ENCODE assay signal across 1 cellular context in genomic region chr12:115455268-115455681, GRCh38.
A peak's percentile ranks its signal among the peaks of the same experiment; 100 is the strongest.
TF ChIP-seq lines count a peak whose summit lies in the region.

No MANE protein-coding gene starts in this region.

TF ChIP-seq in SK-N-SH, 30 proteins besides CTCF, POLR2A, EP300 and RAD21 (continued from another document):
- TF ChIP-seq ZBTB33 (IDR thresholded peaks at IDR 0.05; ENCODE audit: borderline replicate concordance, low read depth) (peak; percentile 14; the same call in 1 of the 2 replicates), SMC3 (IDR thresholded peaks at IDR 0.05; ENCODE audit: low read depth, low read length) (peak; percentile 39; the same call in 1 of the 2 replicates), USF2 (IDR thresholded peaks at IDR 0.05; ENCODE audit: borderline replicate concordance, low read depth, low read length) (no peak), RXRA (IDR thresholded peaks at IDR 0.05; ENCODE audit: borderline replicate concordance, low read depth) (no peak; the same call in 1 of the 2 replicates), RFX5 (IDR thresholded peaks at IDR 0.05; ENCODE audit: low read length) (no peak), IRF3 (IDR thresholded peaks at IDR 0.05; ENCODE audit: low read depth, low read length) (0 out of 2 replicates have a peak, but pooled peaks have one; percentile 3), CHD2 (IDR thresholded peaks at IDR 0.05; ENCODE audit: low read length, partially characterized antibody) (peak; percentile 63), EZH2phosphoT487 (IDR thresholded peaks at IDR 0.05; ENCODE audit: borderline replicate concordance, low read depth) (no peak), FOXJ3 (CRISPR knock-in tag; IDR thresholded peaks at IDR 0.05) (peak; percentile 97), MXI1 (IDR thresholded peaks at IDR 0.05; ENCODE audit: low read depth, low read length) (0 out of 2 replicates have a peak, but pooled peaks have one; percentile 69)
TF ChIP-seq in SK-N-SH: peak in this region for 14.
